ENCODE assay signal across 8 cellular contexts in the genomic region with DNA sequence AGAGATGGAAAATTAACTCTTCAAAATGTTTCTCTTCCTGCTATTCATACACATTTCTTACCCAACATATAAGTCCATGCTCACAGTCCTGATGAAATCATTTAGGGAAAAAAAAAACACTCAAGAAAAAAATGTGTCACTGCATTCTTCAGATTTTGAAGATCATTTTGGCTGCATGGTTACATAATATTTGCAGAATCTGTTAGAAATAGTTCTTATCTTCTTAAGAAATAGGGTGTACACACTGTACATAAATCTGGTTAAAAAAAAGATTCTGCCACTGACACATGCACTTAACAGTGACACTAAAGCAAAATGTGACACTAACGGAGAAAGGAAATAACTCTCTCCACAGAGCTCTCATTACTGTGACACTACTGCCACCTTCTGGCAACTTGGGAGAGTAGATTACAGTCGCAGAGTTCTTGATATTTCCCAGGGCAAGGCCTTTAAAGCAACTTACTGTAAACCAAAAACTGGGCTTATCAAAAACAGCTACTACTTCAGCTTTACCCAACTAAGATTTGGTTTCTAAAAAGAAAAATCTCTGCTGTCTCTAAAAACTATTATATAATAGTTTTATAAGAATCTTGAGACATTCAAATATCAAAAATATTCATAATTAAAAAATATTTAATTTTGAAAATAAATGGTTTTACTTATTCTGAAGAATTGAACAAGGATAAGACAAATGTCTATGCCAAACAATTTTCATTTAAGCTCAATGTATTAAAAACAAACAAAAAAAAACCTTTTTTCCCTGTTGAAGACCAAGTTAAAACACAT.
DNase-seq lines count a peak whose midpoint lies in the region; ATAC-seq and TF ChIP-seq lines count a peak whose summit lies in the region.

No MANE protein-coding gene starts in this region.

- no peaks in the 10 kb centered on the region for H3K27me3 Mint-ChIP-seq in naive thymus-derived CD4-positive, alpha-beta T cell

- peaks cover 0 to 26% (median 21%) of the 10 kb centered on the region in 5 donors for H3K36me3 Mint-ChIP-seq in naive thymus-derived CD4-positive, alpha-beta T cell

- peaks cover 2 to 19% (median 6%) of the 10 kb centered on the region in 7 donors for H3K4me1 Mint-ChIP-seq in naive thymus-derived CD4-positive, alpha-beta T cell

- no peak overlapping the region for H3K4me3 Mint-ChIP-seq in naive thymus-derived CD4-positive, alpha-beta T cell

- WGBS in suprapubic skin, result 0% methylated on average over 2 of the region's 2 CpGs

- intact Hi-C loops in naive thymus-derived CD4-positive, alpha-beta T cell (cut with micrococcal nuclease), result loop anchor here (1.0 to 5.0 kb wide), 4 partner anchors 95 to 1438 kb away; partner anchors contain the start of gene BCL11B (in 1 of the 2)

- peak; percentile 56 for TF ChIP-seq CTCF in HL-60 (IDR thresholded peaks at IDR 0.05; ENCODE audit: insufficient read depth, low read length)
- TF ChIP-seq CTCF in epithelial cell of esophagus (IDR thresholded peaks at IDR 0.05; ENCODE audit: insufficient read depth, low read depth, low read length, missing control alignments), result peak; percentile 84
- TF ChIP-seq CTCF in suprapubic skin (IDR thresholded peaks at IDR 0.05), result peak; percentile 60 to 77

- no peak for TF ChIP-seq EP300 in suprapubic skin (IDR thresholded peaks at IDR 0.05)

- peak; percentile 91 for ATAC-seq in GM21367 (IDR thresholded peaks at IDR 0.05; ENCODE audit: unreplicated experiment)
- peak; percentile 98 for ATAC-seq in naive thymus-derived CD4-positive, alpha-beta T cell

- TF ChIP-seq POLR2A in suprapubic skin (IDR thresholded peaks at IDR 0.05), result no peak

- H3K4me1 ChIP-seq in naive thymus-derived CD4-positive, alpha-beta T cell (ENCODE audit: control insufficient read depth in 2 of 2, insufficient read depth in 2 of 2, low read length in 2 of 2), result peaks cover 0 to 4% of the 10 kb centered on the region in 2 donors
- H3K4me1 ChIP-seq in suprapubic skin, result peaks cover 2% of the 10 kb centered on the region

- peaks cover 5 to 20% (median 8%) of the 10 kb centered on the region in 3 experiments for H3K36me3 ChIP-seq in naive thymus-derived CD4-positive, alpha-beta T cell (ENCODE audit: control insufficient read depth in 2 of 3, insufficient read depth in 3 of 3, low read length in 3 of 3)
- H3K36me3 ChIP-seq in suprapubic skin, result peaks cover 20% of the 10 kb centered on the region

- no peaks in the 10 kb centered on the region for H3K27me3 ChIP-seq in HL-60 (ENCODE audit: insufficient read depth, poor library complexity, severe bottlenecking)
- H3K27me3 ChIP-seq in naive thymus-derived CD4-positive, alpha-beta T cell (ENCODE audit: control insufficient read depth in 2 of 2, insufficient read depth in 2 of 2, low read length in 2 of 2), result no peaks in the 10 kb centered on the region
- no peaks in the 10 kb centered on the region for H3K27me3 ChIP-seq in suprapubic skin

- peak overlapping the region in 3 of 9 donors; percentile 56 to 73 (median 73) for H3K27ac Mint-ChIP-seq in naive thymus-derived CD4-positive, alpha-beta T cell

- H3K9me3 Mint-ChIP-seq in naive thymus-derived CD4-positive, alpha-beta T cell, result no peaks in the 10 kb centered on the region

- POLR2A ChIA-PET in naive thymus-derived CD4-positive, alpha-beta T cell (lab: Charles Lee), result interaction anchor here (0.5 kb wide), 1 partner anchor 611 kb away, joined by 3 read pairs; no protein-coding TSS in a partner anchor

- H3K27ac ChIP-seq in HL-60 (replicated peaks) (no peak overlapping the region), suprapubic skin (no peak overlapping the region)
- H3K27ac ChIP-seq in naive thymus-derived CD4-positive, alpha-beta T cell (ENCODE audit: low read depth, low read length), result no peak overlapping the region

- CTCF ChIA-PET in naive thymus-derived CD4-positive, alpha-beta T cell (lab: Charles Lee), result interaction anchor here (0.7 to 2.2 kb wide), 8 partner anchors 11 to 96 kb away, joined by 3 to 18 read pairs (median 4); no protein-coding TSS in a partner anchor

- no peak overlapping the region for H3K4me3 ChIP-seq in HL-60 (replicated peaks; ENCODE audit: insufficient read depth, low read length)
- H3K4me3 ChIP-seq in epithelial cell of esophagus (ENCODE audit: low read length), result no peak overlapping the region
- H3K4me3 ChIP-seq in naive thymus-derived CD4-positive, alpha-beta T cell (ENCODE audit: low read length), result no peak overlapping the region
- no peak overlapping the region for H3K4me3 ChIP-seq in suprapubic skin

- H3K9me3 ChIP-seq in naive thymus-derived CD4-positive, alpha-beta T cell (ENCODE audit: control insufficient read depth in 2 of 3, low read length in 3 of 3), result no peaks in the 10 kb centered on the region
- no peaks in the 10 kb centered on the region for H3K9me3 ChIP-seq in suprapubic skin

- DNase-seq in DMS153 treated with DMSO at 0.1 percent for 48 hours (lab: John Stamatoyannopoulos, UW; ENCODE audit: unreplicated experiment) (peak; percentile 29), HL-60 (ENCODE audit: low read depth in 1 of 2, low spot score in 1 of 2) (peak; percentile 51 to 71), NCI-H748 (lab: John Stamatoyannopoulos, UW; ENCODE audit: unreplicated experiment) (peak; percentile 79), epithelial cell of esophagus (ENCODE audit: low read depth) (peak; percentile 81), suprapubic skin (ENCODE audit: low spot score in 2 of 2) (no peak)
- DNase-seq in activated CD4-positive, alpha-beta T cell treated with anti-CD3 and anti-CD28 coated beads, Interleukin-2, amount 50 U/mL, for 4 hours, result peak; percentile 42 to 49
- DNase-seq in naive thymus-derived CD4-positive, alpha-beta T cell, result peak in 8 of 9 donors; percentile 49 to 81 (median 75)

Comparison
In these comparisons a context has a peak if more than half of its experiments do, and no peak if none do; other contexts are left out.
1. DNase-seq: peak in DMS153 treated with DMSO at 0.1 percent for 48 hours (single experiment), HL-60 (2 of 2), NCI-H748 (single experiment), activated CD4-positive, alpha-beta T cell treated with anti-CD3 and anti-CD28 coated beads, Interleukin-2, amount 50 U/mL, for 4 hours (2 of 2), epithelial cell of esophagus (single experiment) and naive thymus-derived CD4-positive, alpha-beta T cell (8 of 9); none in suprapubic skin (0 of 2).
2. Peak in every context shown above with its lines, with median percentiles within 50 percentile points of each other: CTCF ChIP-seq.